12 cellular contexts compared by ENCODE assay signal in the genomic region with DNA sequence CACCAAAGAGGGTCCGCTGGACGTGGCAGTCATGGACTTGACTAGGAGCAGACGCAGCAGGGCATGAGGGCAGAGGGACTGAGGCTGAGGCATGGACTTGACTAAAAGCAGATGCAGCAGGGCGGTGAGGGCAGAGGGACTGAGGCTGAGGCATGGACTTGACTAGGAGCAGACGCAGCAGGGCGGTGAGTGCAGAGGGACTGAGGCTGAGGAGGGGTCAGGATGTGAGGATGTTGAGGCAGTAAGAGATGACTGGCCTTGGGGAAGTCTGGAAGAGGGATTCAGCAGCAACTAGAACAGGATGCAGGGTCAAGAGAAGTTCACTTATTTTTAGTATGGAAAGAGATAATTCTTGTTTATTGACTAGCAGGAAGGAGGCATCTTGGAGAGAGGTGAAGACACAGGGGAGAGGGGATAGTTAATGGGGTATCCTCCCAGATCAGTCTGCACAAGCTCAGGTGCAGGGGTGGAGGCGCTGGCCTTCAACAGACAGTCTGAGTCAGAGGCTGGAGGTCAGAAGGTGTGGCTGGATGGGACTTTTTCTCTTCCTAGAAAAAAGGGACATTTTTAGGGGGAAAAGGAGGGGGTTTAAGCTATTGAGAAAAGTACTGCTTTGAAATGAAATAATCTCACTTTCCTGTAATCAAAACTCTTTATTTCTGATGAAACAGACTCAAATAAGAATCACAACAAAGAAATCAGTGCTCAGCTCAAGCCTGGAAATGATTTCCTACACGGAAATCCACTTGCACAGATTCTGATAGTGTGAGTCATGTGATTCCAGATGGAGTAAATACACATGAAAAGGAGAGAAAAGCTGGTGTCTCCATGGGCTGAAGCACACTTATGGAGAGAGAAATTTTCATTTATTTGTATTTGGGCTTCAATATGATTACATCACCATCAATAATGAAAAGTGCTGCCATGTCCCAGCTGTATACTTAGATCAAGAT.
DNase-seq lines count a peak whose midpoint lies in the region; ATAC-seq and TF ChIP-seq lines count a peak whose summit lies in the region.
"Had no signal": no experiment of that assay in that cellular context is flagged by ENCODE, and none has a peak within 500 bp of the region (broad histone marks: within the 10 kb centered on the region; RNA-seq: fewer than 3 reads in every experiment).

No MANE protein-coding gene starts in this region.

- H3K36me3 ChIP-seq in heart right ventricle (no peaks in the 10 kb centered on the region), mammary epithelial cell (ENCODE audit: insufficient read depth, low read length) (no peaks in the 10 kb centered on the region), upper lobe of right lung (no peaks in the 10 kb centered on the region)

- no TSS peak for BruUV-seq in mammary epithelial cell (replicated peaks; lab: Mats Ljungman, UMichigan)

- no peak overlapping the region for H3K4me2 ChIP-seq in mammary epithelial cell (ENCODE audit: insufficient read depth, low read depth, low read length)

- dilution Hi-C loops in mammary epithelial cell (cut with HindIII; ENCODE audit: low sequenced_read_pairs), result no loop called here

- H3K4me1 ChIP-seq in heart right ventricle (peaks cover 25 to 93% (median 77%) of the 10 kb centered on the region in 9 donors), mammary epithelial cell (ENCODE audit: insufficient read depth, low read length) (peaks cover 16% of the 10 kb centered on the region), upper lobe of right lung (peaks cover 69% of the 10 kb centered on the region)

- H3K9me3 ChIP-seq in heart right ventricle (no peaks in the 10 kb centered on the region), mammary epithelial cell (replicated peaks; ENCODE audit: insufficient read depth, low read length) (no peaks in the 10 kb centered on the region), upper lobe of right lung (no peaks in the 10 kb centered on the region)

- DNase-seq in heart right ventricle (peak in 1 of 2 donors; percentile 48), cardiac septum (ENCODE audit: low spot score) (no peak), mammary epithelial cell (peak; percentile 20), left colon (peak; percentile 58 to 71), upper lobe of right lung (no peak), 8988T (no peak), NCI-H1105 treated with DMSO at 0.1 percent for 48 hours (lab: John Stamatoyannopoulos, UW) (no peak)
- DNase-seq: activated CD4-positive, alpha-beta T cell treated with anti-CD3 and anti-CD28 coated beads, Interleukin-2, amount 10 ng/mL, durations not matched to agents 24 days and 14 days; AML-193; central memory CD4-positive, alpha-beta T cell; KG1 had no signal

- H3K9ac ChIP-seq in mammary epithelial cell (ENCODE audit: insufficient read depth, low read length), result no peak overlapping the region

- intact Hi-C loops in heart right ventricle (cut with DNase I), result loop anchor here in 5 of 10 donors (5.0 to 10.0 kb wide), 5 partner anchors 46 to 136 kb away; no protein-coding TSS in a partner anchor
- intact Hi-C loops in cardiac septum (cut with DNase I), result loop anchor here (5.0 kb wide), 1 partner anchor 216 kb away; no protein-coding TSS in a partner anchor
- intact Hi-C loops in mammary epithelial cell (cut with micrococcal nuclease), result no loop called here
- intact Hi-C loops in left colon (cut with DNase I, micrococcal nuclease), result no loop called here
- intact Hi-C loops in upper lobe of right lung (cut with DNase I), result no loop called here

- peak overlapping the region; percentile 1 for H2AFZ ChIP-seq in mammary epithelial cell (ENCODE audit: low read depth, low read length)

- ATAC-seq in heart right ventricle, result peak; percentile 14 to 48 (median 39)
- ATAC-seq in left colon, result peak; percentile 74
- ATAC-seq in upper lobe of right lung, result no peak
- ATAC-seq in HG03439 (IDR thresholded peaks at IDR 0.05; ENCODE audit: unreplicated experiment), result no peak

- in situ Hi-C loops in mammary epithelial cell (cut with MboI; ENCODE audit: low sequenced_read_pairs in 2 of 2), result no loop called here

- peak overlapping the region; percentile 18 to 84 (median 68) for H3K27ac ChIP-seq in heart right ventricle
- H3K27ac ChIP-seq in mammary epithelial cell (ENCODE audit: insufficient read depth, low read depth, low read length), result no peak overlapping the region
- peak overlapping the region; percentile 75 for H3K27ac ChIP-seq in upper lobe of right lung

- 60 to 63% methylated on average over 8 of the region's 8 CpGs for WGBS in heart right ventricle, 2 donors
- WGBS in mammary epithelial cell (ENCODE audit: low coverage, missing lambda C conversion rate), result 97% methylated on average over 8 of the region's 8 CpGs

- H3K27me3 ChIP-seq in heart right ventricle (no peaks in the 10 kb centered on the region), mammary epithelial cell (ENCODE audit: insufficient read depth, low read length) (no peaks in the 10 kb centered on the region), upper lobe of right lung (no peaks in the 10 kb centered on the region)

- H3K79me2 ChIP-seq in mammary epithelial cell (ENCODE audit: insufficient read depth, low read length), result no peaks in the 10 kb centered on the region

- no peaks in the 10 kb centered on the region for H4K20me1 ChIP-seq in mammary epithelial cell (ENCODE audit: insufficient read depth, low read length)

- TF ChIP-seq CTCF in heart right ventricle (IDR thresholded peaks at IDR 0.05) (no peak), mammary epithelial cell (conservative IDR thresholded peaks at IDR 0.05 in 1 of 2, IDR thresholded peaks at IDR 0.05 in 1 of 2; ENCODE audit: extremely low read depth in 1 of 2, insufficient read depth in 1 of 2, low read depth in 1 of 2, low read length in 2 of 2) (no peak), upper lobe of right lung (IDR thresholded peaks at IDR 0.05) (no peak)

- H3K4me3 ChIP-seq in heart right ventricle (no peak overlapping the region), mammary epithelial cell (replicated peaks in 1 of 3; ENCODE audit: insufficient read depth in 1 of 3, low read depth in 2 of 3, low read length in 3 of 3) (no peak overlapping the region), upper lobe of right lung (no peak overlapping the region)

- CTCF ChIA-PET in mammary epithelial cell (lab: Charles Lee; ENCODE audit: low non-redundant PET), result no interaction called here

Comparison
In these comparisons a context has a peak if more than half of its experiments do, and no peak if none do; other contexts are left out.
1. ATAC-seq: peak in heart right ventricle (8 of 8) and left colon (single experiment); none in upper lobe of right lung (single experiment) and HG03439 (single experiment).
2. DNase-seq: peak in mammary epithelial cell (single experiment) and left colon (2 of 2); none in cardiac septum (single experiment), upper lobe of right lung (single experiment), 8988T (single experiment) and NCI-H1105 treated with DMSO at 0.1 percent for 48 hours (single experiment).